In genomic region chr3:172259191-172259590, GRCh38 we compare ENCODE assay signal across 11 cellular contexts.
DNase-seq lines count a peak whose midpoint lies in the region; ATAC-seq and TF ChIP-seq lines count a peak whose summit lies in the region.
"Had no signal": no experiment of that assay in that cellular context is flagged by ENCODE, and none has a peak within 500 bp of the region (broad histone marks: within the 10 kb centered on the region; RNA-seq: fewer than 3 reads in every experiment).

No MANE protein-coding gene starts in this region.

- H3K9me3 ChIP-seq in right cardiac atrium (ENCODE audit: control insufficient read depth, low read length) = no peaks in the 10 kb centered on the region

- H3K4me1 ChIP-seq in right cardiac atrium (ENCODE audit: control insufficient read depth, insufficient read depth, low read length) = peaks cover 19% of the 10 kb centered on the region

- peaks cover 90% of the 10 kb centered on the region for H3K4me1 Mint-ChIP-seq in Calu3 (ENCODE audit: low read depth, unreplicated experiment)

- no peak for DNase-seq in Calu3
- DNase-seq in cardiac fibroblast (ENCODE audit: low read depth in 2 of 2) = peak; percentile 32 to 37
- DNase-seq in right cardiac atrium = peak in 1 of 3 donors; percentile 69
- peak; percentile 36 for DNase-seq in skeletal muscle cell (ENCODE audit: low read depth)
- DNase-seq in activated CD4-positive, alpha-beta T cell treated with anti-CD3 and anti-CD28 coated beads, Interleukin-2, amount 50 U/mL, for 48 hours = no peak
- DNase-seq: activated CD8-positive, alpha-beta memory T cell treated with anti-CD3 and anti-CD28 coated beads, Interleukin-2, amount 10 ng/mL, durations not matched to agents 7 days and 5 days; RPMI8226; stimulated activated CD4-positive, alpha-beta T cell treated with anti-CD3 and anti-CD28 coated beads, Interleukin-4, amount 100 ng/mL, for 24 hours had no signal

- H3K36me3 Mint-ChIP-seq in Calu3 (ENCODE audit: insufficient read depth, unreplicated experiment) = peaks cover 100% of the 10 kb centered on the region

- no peaks in the 10 kb centered on the region for H3K27me3 Mint-ChIP-seq in Calu3 (ENCODE audit: unreplicated experiment)
- H3K27me3 Mint-ChIP-seq: activated CD8-positive, alpha-beta memory T cell treated with anti-CD3 and anti-CD28 coated beads, Interleukin-2, amount 10 ng/mL, durations not matched to agents 7 days and 5 days had no signal

- 32% methylated on average over 6 of the region's 6 CpGs for WGBS in right cardiac atrium

- H3K27me3 ChIP-seq in right cardiac atrium (ENCODE audit: control insufficient read depth, insufficient read depth) = no peaks in the 10 kb centered on the region

- no peaks in the 10 kb centered on the region for H3K9me3 Mint-ChIP-seq in Calu3 (ENCODE audit: low read depth, unreplicated experiment)

- CTCF ChIA-PET in Calu3 (lab: Charles Lee) = no interaction called here

- no peak overlapping the region for H3K4me3 Mint-ChIP-seq in Calu3 (ENCODE audit: low read depth, unreplicated experiment)
- H3K4me3 Mint-ChIP-seq: activated CD8-positive, alpha-beta memory T cell treated with anti-CD3 and anti-CD28 coated beads, Interleukin-2, amount 10 ng/mL, durations not matched to agents 7 days and 5 days had no signal

- ATAC-seq in right cardiac atrium = peak; percentile 45 to 67
- no peak for ATAC-seq in GM19463 (IDR thresholded peaks at IDR 0.05; ENCODE audit: unreplicated experiment)
- ATAC-seq in GM19351 (IDR thresholded peaks at IDR 0.05; ENCODE audit: unreplicated experiment) = no peak
- ATAC-seq in GM21447 (IDR thresholded peaks at IDR 0.05; ENCODE audit: unreplicated experiment) = no peak
- ATAC-seq: activated CD8-positive, alpha-beta memory T cell treated with anti-CD3 and anti-CD28 coated beads, Interleukin-2, amount 10 ng/mL, durations not matched to agents 7 days and 5 days had no signal

- no peak overlapping the region for H3K4me3 ChIP-seq in cardiac fibroblast (replicated peaks in 1 of 2; ENCODE audit: low read depth in 2 of 2, low read length in 2 of 2)
- no peak overlapping the region for H3K4me3 ChIP-seq in right cardiac atrium (ENCODE audit: low read length)
- no peak overlapping the region for H3K4me3 ChIP-seq in skeletal muscle cell (ENCODE audit: low read depth, low read length)

- BruUV-seq in Calu3 (replicated peaks; lab: Mats Ljungman, UMichigan) = no TSS peak

- intact Hi-C loops in Calu3 (cut with micrococcal nuclease; ENCODE audit: unreplicated experiment) (no loop called here), right cardiac atrium (cut with DNase I) (loop anchor here in 1 of 4 donors (10.0 kb wide), 1 partner anchor 54 kb away; no protein-coding TSS in a partner anchor)

- peak overlapping the region; percentile 98 for H3K27ac ChIP-seq in right cardiac atrium (ENCODE audit: low read length)

- TF ChIP-seq CTCF in Calu3 (IDR thresholded peaks at IDR 0.05; ENCODE audit: unreplicated experiment) (no peak), cardiac fibroblast (IDR thresholded peaks at IDR 0.05; ENCODE audit: low read depth, low read length) (no peak)

- peak overlapping the region; percentile 76 for H3K27ac Mint-ChIP-seq in Calu3 (ENCODE audit: unreplicated experiment)
- H3K27ac Mint-ChIP-seq: activated CD8-positive, alpha-beta memory T cell treated with anti-CD3 and anti-CD28 coated beads, Interleukin-2, amount 10 ng/mL, durations not matched to agents 7 days and 5 days had no signal

Comparison
In these comparisons a context has a peak if more than half of its experiments do, and no peak if none do; other contexts are left out.
1. DNase-seq: peak in cardiac fibroblast (2 of 2) and skeletal muscle cell (single experiment); none in Calu3 (single experiment) and activated CD4-positive, alpha-beta T cell treated with anti-CD3 and anti-CD28 coated beads, Interleukin-2, amount 50 U/mL, for 48 hours (0 of 2).
2. ATAC-seq: peak in right cardiac atrium (2 of 2); none in GM19463 (single experiment), GM19351 (single experiment) and GM21447 (single experiment).